32 cellular contexts compared by ENCODE assay signal in the genomic region with DNA sequence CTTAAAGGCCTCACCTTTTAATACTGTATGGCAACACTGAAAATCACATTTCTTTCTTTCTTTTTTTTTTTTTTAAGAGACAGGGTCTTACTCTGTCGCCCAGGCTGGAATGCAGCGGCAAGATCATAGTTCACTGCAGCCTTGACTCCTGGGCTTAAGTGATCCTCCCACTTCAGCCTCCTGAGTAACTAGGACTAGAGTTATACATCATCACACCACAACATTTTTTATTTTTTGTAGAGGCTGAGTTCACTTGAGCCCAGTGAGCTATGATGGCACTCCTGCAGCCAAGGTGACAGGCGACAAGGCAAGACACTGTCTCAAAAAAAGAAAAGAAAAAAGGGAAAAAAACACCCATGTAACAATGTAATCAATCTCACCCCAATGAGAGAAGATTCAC.
"Had no signal": no experiment of that assay in that cellular context is flagged by ENCODE, and none has a peak within 500 bp of the region (broad histone marks: within the 10 kb centered on the region; RNA-seq: fewer than 3 reads in every experiment).

No MANE protein-coding gene starts in this region.

- DNase-seq: activated B cell treated with CpG ODN at 0.5 μM for 24 hours; activated CD4-positive, alpha-beta memory T cell treated with anti-CD3 and anti-CD28 coated beads for 36 hours; activated CD4-positive, alpha-beta T cell treated with anti-CD3 and anti-CD28 coated beads for 4 hours; activated CD4-positive, alpha-beta T cell treated with anti-CD3 and anti-CD28 coated beads, Interleukin-2, amount 10 ng/mL, durations not matched to agents 24 days and 14 days; activated CD4-positive, alpha-beta T cell treated with anti-CD3 and anti-CD28 coated beads, Interleukin-2, amount 50 U/mL, for 1 hour; activated CD4-positive, alpha-beta T cell treated with anti-CD3 and anti-CD28 coated beads, Interleukin-2, amount 50 U/mL, for 4 hours; activated CD4-positive, CD25-positive, alpha-beta regulatory T cell treated with anti-CD3 and anti-CD28 coated beads, Interleukin-2, amount 50 U/mL, for 72 hours; activated CD8-positive, alpha-beta memory T cell treated with anti-CD3 and anti-CD28 coated beads, Interleukin-2, amount 50 U/mL, for 48 hours; activated CD8-positive, alpha-beta T cell treated with anti-CD3 and anti-CD28 coated beads for 36 hours; activated gamma-delta T cell; activated naive CD4-positive, alpha-beta T cell treated with anti-CD3 and anti-CD28 coated beads, Interleukin-2, amount 10 ng/mL, durations not matched to agents 7 days and 5 days; activated naive CD4-positive, alpha-beta T cell treated with Interleukin-2 at 50 U/mL for 16 hours; activated naive CD8-positive, alpha-beta T cell treated with anti-CD3 and anti-CD28 coated beads, Interleukin-2, amount 10 ng/mL, durations not matched to agents 7 days and 5 days; activated naive CD8-positive, alpha-beta T cell treated with anti-CD3 and anti-CD28 coated beads, Interleukin-2, amount 50 U/mL, for 24 hours; activated T-cell treated with anti-CD3 and anti-CD28 coated beads, Interleukin-2, amount 50 U/mL, for 24 hours; activated T-cell treated with anti-CD3 and anti-CD28 coated beads, Interleukin-2, amount 50 U/mL, for 48 hours; amniotic stem cell; aorta; body of pancreas; brain microvascular endothelial cell; central memory CD4-positive, alpha-beta T cell; T-helper 1 cell; T-helper 2 cell; T-helper 9 cell had no signal

- H3K9me3 Mint-ChIP-seq: activated B cell treated with CpG ODN at 0.5 μM for 24 hours; activated CD4-positive, alpha-beta memory T cell treated with anti-CD3 and anti-CD28 coated beads for 36 hours; activated CD4-positive, alpha-beta T cell treated with anti-CD3 and anti-CD28 coated beads, Interleukin-2, amount 10 ng/mL, durations not matched to agents 24 days and 14 days; activated CD8-positive, alpha-beta T cell treated with anti-CD3 and anti-CD28 coated beads for 36 hours; activated naive CD4-positive, alpha-beta T cell treated with anti-CD3 and anti-CD28 coated beads, Interleukin-2, amount 10 ng/mL, durations not matched to agents 7 days and 5 days; activated naive CD4-positive, alpha-beta T cell treated with anti-CD3 and anti-CD28 coated beads, Interleukin-2, amount 50 U/mL, for 24 hours; activated naive CD8-positive, alpha-beta T cell treated with anti-CD3 and anti-CD28 coated beads, Interleukin-2, amount 10 ng/mL, durations not matched to agents 7 days and 5 days; activated naive CD8-positive, alpha-beta T cell treated with anti-CD3 and anti-CD28 coated beads, Interleukin-2, amount 50 U/mL, for 24 hours; activated T-cell treated with anti-CD3 and anti-CD28 coated beads, Interleukin-2, amount 50 U/mL, for 24 hours; activated T-helper 2 cell treated with anti-CD3 and anti-CD28 coated beads, Interferon-gamma antibody, Interleukin-2, Interleukin-4, amounts not matched to agents 10 μg/mL and 5 μg/mL and 100 μg/mL, durations not matched to agents 14 hours and 24 hours and 36 hours; T-helper 1 cell treated with Interleukin-12 subunit alpha and Interleukin-12 subunit beta and Interleukin-4 antibody, amounts not matched to agents 30 μg/mL and 1 μg/mL, for 36 hours; T-helper 2 cell treated with Interferon-gamma antibody and Interleukin-4, amounts not matched to agents 5 μg/mL and 100 μg/mL, for 36 hours had no signal

- H3K27ac Mint-ChIP-seq: activated B cell treated with CpG ODN at 0.5 μM for 24 hours; activated CD4-positive, alpha-beta memory T cell treated with anti-CD3 and anti-CD28 coated beads for 36 hours; activated CD4-positive, alpha-beta T cell treated with anti-CD3 and anti-CD28 coated beads, Interleukin-2, amount 10 ng/mL, durations not matched to agents 24 days and 14 days; activated CD8-positive, alpha-beta T cell treated with anti-CD3 and anti-CD28 coated beads for 36 hours; activated naive CD4-positive, alpha-beta T cell treated with anti-CD3 and anti-CD28 coated beads, Interleukin-2, amount 10 ng/mL, durations not matched to agents 7 days and 5 days; activated naive CD4-positive, alpha-beta T cell treated with anti-CD3 and anti-CD28 coated beads, Interleukin-2, amount 50 U/mL, for 24 hours; activated naive CD8-positive, alpha-beta T cell; activated naive CD8-positive, alpha-beta T cell treated with anti-CD3 and anti-CD28 coated beads, Interleukin-2, amount 10 ng/mL, durations not matched to agents 7 days and 5 days; activated naive CD8-positive, alpha-beta T cell treated with anti-CD3 and anti-CD28 coated beads, Interleukin-2, amount 50 U/mL, for 24 hours; activated T-cell treated with anti-CD3 and anti-CD28 coated beads, Interleukin-2, amount 50 U/mL, for 24 hours; activated T-helper 2 cell treated with anti-CD3 and anti-CD28 coated beads, Interferon-gamma antibody, Interleukin-2, Interleukin-4, amounts not matched to agents 10 μg/mL and 5 μg/mL and 100 μg/mL, durations not matched to agents 14 hours and 24 hours and 36 hours; T-helper 1 cell treated with Interleukin-12 subunit alpha and Interleukin-12 subunit beta and Interleukin-4 antibody, amounts not matched to agents 30 μg/mL and 1 μg/mL, for 36 hours; T-helper 2 cell treated with Interferon-gamma antibody and Interleukin-4, amounts not matched to agents 5 μg/mL and 100 μg/mL, for 36 hours had no signal

- H3K27me3 ChIP-seq: body of pancreas, brain microvascular endothelial cell, breast epithelium had no signal

- ATAC-seq: activated CD8-positive, alpha-beta T cell treated with anti-CD3 and anti-CD28 coated beads for 36 hours; activated naive CD8-positive, alpha-beta T cell treated with anti-CD3 and anti-CD28 coated beads, Interleukin-2, amount 50 U/mL, for 24 hours; body of pancreas had no signal

- H3K4me1 ChIP-seq: breast epithelium had no signal

- H3K9me3 ChIP-seq: body of pancreas, breast epithelium had no signal

- H3K27me3 Mint-ChIP-seq: activated B cell treated with CpG ODN at 0.5 μM for 24 hours; activated CD4-positive, alpha-beta memory T cell treated with anti-CD3 and anti-CD28 coated beads for 36 hours; activated CD4-positive, alpha-beta T cell treated with anti-CD3 and anti-CD28 coated beads, Interleukin-2, amount 10 ng/mL, durations not matched to agents 24 days and 14 days; activated CD8-positive, alpha-beta T cell treated with anti-CD3 and anti-CD28 coated beads for 36 hours; activated naive CD4-positive, alpha-beta T cell treated with anti-CD3 and anti-CD28 coated beads, Interleukin-2, amount 10 ng/mL, durations not matched to agents 7 days and 5 days; activated naive CD4-positive, alpha-beta T cell treated with anti-CD3 and anti-CD28 coated beads, Interleukin-2, amount 50 U/mL, for 24 hours; activated naive CD8-positive, alpha-beta T cell; activated naive CD8-positive, alpha-beta T cell treated with anti-CD3 and anti-CD28 coated beads, Interleukin-2, amount 10 ng/mL, durations not matched to agents 7 days and 5 days; activated naive CD8-positive, alpha-beta T cell treated with anti-CD3 and anti-CD28 coated beads, Interleukin-2, amount 50 U/mL, for 24 hours; activated T-cell treated with anti-CD3 and anti-CD28 coated beads, Interleukin-2, amount 50 U/mL, for 24 hours had no signal

- H3K4me3 ChIP-seq: body of pancreas, breast epithelium had no signal

- H3K4me3 Mint-ChIP-seq: activated B cell treated with CpG ODN at 0.5 μM for 24 hours; activated CD4-positive, alpha-beta memory T cell treated with anti-CD3 and anti-CD28 coated beads for 36 hours; activated CD4-positive, alpha-beta T cell treated with anti-CD3 and anti-CD28 coated beads, Interleukin-2, amount 10 ng/mL, durations not matched to agents 24 days and 14 days; activated CD8-positive, alpha-beta T cell treated with anti-CD3 and anti-CD28 coated beads for 36 hours; activated naive CD4-positive, alpha-beta T cell treated with anti-CD3 and anti-CD28 coated beads, Interleukin-2, amount 10 ng/mL, durations not matched to agents 7 days and 5 days; activated naive CD4-positive, alpha-beta T cell treated with anti-CD3 and anti-CD28 coated beads, Interleukin-2, amount 50 U/mL, for 24 hours; activated naive CD8-positive, alpha-beta T cell; activated naive CD8-positive, alpha-beta T cell treated with anti-CD3 and anti-CD28 coated beads, Interleukin-2, amount 10 ng/mL, durations not matched to agents 7 days and 5 days; activated naive CD8-positive, alpha-beta T cell treated with anti-CD3 and anti-CD28 coated beads, Interleukin-2, amount 50 U/mL, for 24 hours; activated T-cell treated with anti-CD3 and anti-CD28 coated beads, Interleukin-2, amount 50 U/mL, for 24 hours; T-helper 1 cell treated with Interleukin-12 subunit alpha and Interleukin-12 subunit beta and Interleukin-4 antibody, amounts not matched to agents 30 μg/mL and 1 μg/mL, for 36 hours; T-helper 2 cell treated with Interferon-gamma antibody and Interleukin-4, amounts not matched to agents 5 μg/mL and 100 μg/mL, for 36 hours had no signal

- H3K4me1 Mint-ChIP-seq: activated B cell treated with CpG ODN at 0.5 μM for 24 hours had no signal

- H3K27ac ChIP-seq: body of pancreas, brain microvascular endothelial cell, breast epithelium, VCaP had no signal

- FAIRE-seq: TTC549 had no signal
